In genomic region chr2:44188696-44189095, GRCh38 we compare ENCODE assay signal across 19 cellular contexts.
"Had no signal": no experiment of that assay in that cellular context is flagged by ENCODE, and none has a peak within 500 bp of the region (broad histone marks: within the 10 kb centered on the region; RNA-seq: fewer than 3 reads in every experiment).

No MANE protein-coding gene starts in this region.

- H2AFZ ChIP-seq: neural progenitor cell had no signal

- DNase-seq: activated CD4-positive, alpha-beta memory T cell treated with anti-CD3 and anti-CD28 coated beads, Interleukin-2, amount 10 ng/mL, durations not matched to agents 7 days and 5 days; activated CD4-positive, alpha-beta T cell treated with anti-CD3 and anti-CD28 coated beads for 36 hours; activated CD8-positive, alpha-beta memory T cell treated with anti-CD3 and anti-CD28 coated beads, Interleukin-2, amount 50 U/mL, for 48 hours; activated naive CD4-positive, alpha-beta T cell treated with Interleukin-2 at 50 U/mL for 16 hours; aorta; esophagus squamous epithelium; foreskin fibroblast; head of caudate nucleus; islet precursor cell; retina; stimulated activated CD4-positive, alpha-beta T cell treated with anti-CD3 and anti-CD28 coated beads, Interleukin-4, amount 100 ng/mL, for 1 hour; stimulated activated CD8-positive, alpha-beta memory T cell treated with anti-CD3 and anti-CD28 coated beads, Interleukin-4, amount 100 ng/mL, for 48 hours; T-helper 9 cell; tibial artery had no signal

- H3K4me3 Mint-ChIP-seq: activated CD4-positive, alpha-beta memory T cell treated with anti-CD3 and anti-CD28 coated beads, Interleukin-2, amount 10 ng/mL, durations not matched to agents 7 days and 5 days; activated CD4-positive, alpha-beta T cell treated with anti-CD3 and anti-CD28 coated beads for 36 hours; activated T-helper 1 cell treated with anti-CD3 and anti-CD28 coated beads, Interleukin-12 subunit alpha, Interleukin-12 subunit beta, Interleukin-2, Interleukin-4 antibody, amounts not matched to agents 30 ng/mL and 10 ng/mL and 1 ng/mL, durations not matched to agents 14 hours and 24 hours and 36 hours; neural progenitor cell had no signal

- H3K9me3 ChIP-seq: breast epithelium, esophagus squamous epithelium, tibial artery, vagina had no signal

- H3K9ac ChIP-seq: neural progenitor cell had no signal

- H3K27ac Mint-ChIP-seq: activated CD4-positive, alpha-beta memory T cell treated with anti-CD3 and anti-CD28 coated beads, Interleukin-2, amount 10 ng/mL, durations not matched to agents 7 days and 5 days; activated CD4-positive, alpha-beta T cell treated with anti-CD3 and anti-CD28 coated beads for 36 hours; activated T-helper 1 cell treated with anti-CD3 and anti-CD28 coated beads, Interleukin-12 subunit alpha, Interleukin-12 subunit beta, Interleukin-2, Interleukin-4 antibody, amounts not matched to agents 30 ng/mL and 10 ng/mL and 1 ng/mL, durations not matched to agents 14 hours and 24 hours and 36 hours; neural progenitor cell had no signal

- ATAC-seq: activated CD4-positive, alpha-beta T cell treated with anti-CD3 and anti-CD28 coated beads for 36 hours; left lobe of liver had no signal

- H3K9me3 Mint-ChIP-seq: activated CD4-positive, alpha-beta memory T cell treated with anti-CD3 and anti-CD28 coated beads, Interleukin-2, amount 10 ng/mL, durations not matched to agents 7 days and 5 days; activated T-helper 1 cell treated with anti-CD3 and anti-CD28 coated beads, Interleukin-12 subunit alpha, Interleukin-12 subunit beta, Interleukin-2, Interleukin-4 antibody, amounts not matched to agents 30 ng/mL and 10 ng/mL and 1 ng/mL, durations not matched to agents 14 hours and 24 hours and 36 hours had no signal

- H3K27me3 Mint-ChIP-seq: activated CD4-positive, alpha-beta memory T cell treated with anti-CD3 and anti-CD28 coated beads, Interleukin-2, amount 10 ng/mL, durations not matched to agents 7 days and 5 days; activated CD4-positive, alpha-beta T cell treated with anti-CD3 and anti-CD28 coated beads for 36 hours had no signal

- H3K27ac ChIP-seq: breast epithelium, esophagus squamous epithelium, neural progenitor cell, tibial artery, vagina had no signal

- H3K36me3 ChIP-seq: breast epithelium, esophagus squamous epithelium, tibial artery, vagina had no signal

- H3K27me3 ChIP-seq: breast epithelium, esophagus squamous epithelium, neural progenitor cell, tibial artery, vagina had no signal

- H3K4me3 ChIP-seq: breast epithelium, esophagus squamous epithelium, neural progenitor cell, tibial artery, vagina had no signal

- H3K4me2 ChIP-seq: neural progenitor cell had no signal

- H3K4me1 ChIP-seq: neural progenitor cell had no signal
